8 cellular contexts compared by ENCODE assay signal in genomic region chr3:138862924-138863775, GRCh38. TPM values are rescaled to one million over a fixed set of nuclear protein-coding genes. Genes with fewer than 3 reads are reported as not detected.
DNase-seq lines count a peak whose midpoint lies in the region; ATAC-seq and TF ChIP-seq lines count a peak whose summit lies in the region.

No MANE protein-coding gene starts in this region.

- DNase-seq in activated naive CD4-positive, alpha-beta T cell treated with anti-CD3 and anti-CD28 coated beads for 36 hours: peak; percentile 22
- DNase-seq in activated naive CD4-positive, alpha-beta T cell treated with anti-CD3 and anti-CD28 coated beads, Interleukin-2, amount 10 ng/mL, durations not matched to agents 7 days and 5 days: no peak
- DNase-seq in Panc1 (ENCODE audit: low read depth, low spot score): peak; percentile 60
- no peak for DNase-seq in DMS79 treated with DMSO at 0.1 percent for 48 hours (lab: John Stamatoyannopoulos, UW)
- no peak for DNase-seq in activated T-cell treated with anti-CD3 and anti-CD28 coated beads, Interleukin-2, amount 50 U/mL, for 24 hours
- no peak for DNase-seq in tibial artery

- in situ Hi-C loops in Panc1 (cut with HindIII; ENCODE audit: low pct_unique_long_range_greater_than_20kb, low sequenced_read_pairs): no loop called here

- no peaks in the 10 kb centered on the region for H3K9me3 Mint-ChIP-seq in activated naive CD4-positive, alpha-beta T cell treated with anti-CD3 and anti-CD28 coated beads for 36 hours
- H3K9me3 Mint-ChIP-seq in activated naive CD4-positive, alpha-beta T cell treated with anti-CD3 and anti-CD28 coated beads, Interleukin-2, amount 10 ng/mL, durations not matched to agents 7 days and 5 days: no peaks in the 10 kb centered on the region
- H3K9me3 Mint-ChIP-seq in nephron: no peaks in the 10 kb centered on the region
- no peaks in the 10 kb centered on the region for H3K9me3 Mint-ChIP-seq in activated T-cell treated with anti-CD3 and anti-CD28 coated beads, Interleukin-2, amount 50 U/mL, for 24 hours

- intact Hi-C loops in activated naive CD4-positive, alpha-beta T cell treated with anti-CD3 and anti-CD28 coated beads for 36 hours (cut with micrococcal nuclease): no loop called here
- intact Hi-C loops in Panc1 (cut with micrococcal nuclease; ENCODE audit: unreplicated experiment) (no loop called here), tibial artery (cut with DNase I; ENCODE audit: low total_unique reads) (no loop called here)

- BruUV-seq in Panc1 (replicated peaks; lab: Mats Ljungman, UMichigan): no TSS peak

- peaks cover 5% of the 10 kb centered on the region for H3K4me1 Mint-ChIP-seq in activated naive CD4-positive, alpha-beta T cell treated with anti-CD3 and anti-CD28 coated beads for 36 hours (ENCODE audit: low read depth)
- peaks cover 2% of the 10 kb centered on the region for H3K4me1 Mint-ChIP-seq in activated naive CD4-positive, alpha-beta T cell treated with anti-CD3 and anti-CD28 coated beads, Interleukin-2, amount 10 ng/mL, durations not matched to agents 7 days and 5 days
- H3K4me1 Mint-ChIP-seq in nephron: peaks cover 8% of the 10 kb centered on the region
- peaks cover 10% of the 10 kb centered on the region for H3K4me1 Mint-ChIP-seq in activated T-cell treated with anti-CD3 and anti-CD28 coated beads, Interleukin-2, amount 50 U/mL, for 24 hours (ENCODE audit: low read depth)

- H3K27me3 ChIP-seq in Panc1 (ENCODE audit: control insufficient read depth, insufficient read depth, low read length) (no peaks in the 10 kb centered on the region), esophagus (ENCODE audit: control insufficient read depth in 1 of 2, insufficient read depth in 2 of 2, low read length in 2 of 2) (no peaks in the 10 kb centered on the region), tibial artery (no peaks in the 10 kb centered on the region)

- CTCF ChIA-PET in activated naive CD4-positive, alpha-beta T cell treated with anti-CD3 and anti-CD28 coated beads for 36 hours (lab: Charles Lee): interaction anchor here (0.6 to 1.0 kb wide), 2 partner anchors 53 to 810 kb away, joined by 3 to 4 read pairs; no protein-coding TSS in a partner anchor
- CTCF ChIA-PET in activated naive CD4-positive, alpha-beta T cell treated with anti-CD3 and anti-CD28 coated beads, Interleukin-2, amount 10 ng/mL, durations not matched to agents 7 days and 5 days (lab: Charles Lee): no interaction called here
- CTCF ChIA-PET in Panc1 (lab: Charles Lee): interaction anchor here (0.6 to 1.0 kb wide), 2 partner anchors 22 to 53 kb away, joined by 3 to 7 read pairs; no protein-coding TSS in a partner anchor

- no peak overlapping the region for H3K4me3 Mint-ChIP-seq in activated naive CD4-positive, alpha-beta T cell treated with anti-CD3 and anti-CD28 coated beads for 36 hours
- H3K4me3 Mint-ChIP-seq in activated naive CD4-positive, alpha-beta T cell treated with anti-CD3 and anti-CD28 coated beads, Interleukin-2, amount 10 ng/mL, durations not matched to agents 7 days and 5 days: no peak overlapping the region
- H3K4me3 Mint-ChIP-seq in nephron: no peak overlapping the region
- H3K4me3 Mint-ChIP-seq in activated T-cell treated with anti-CD3 and anti-CD28 coated beads, Interleukin-2, amount 50 U/mL, for 24 hours: no peak overlapping the region

- H3K4me3 ChIP-seq in Panc1 (ENCODE audit: low read depth in 2 of 2, low read length in 2 of 2): peak overlapping the region in 1 of 2 experiments; percentile 25; a peak in 2 of 4 replicates
- no peak overlapping the region for H3K4me3 ChIP-seq in esophagus (ENCODE audit: low read depth in 1 of 2, low read length in 2 of 2)
- H3K4me3 ChIP-seq in tibial artery: no peak overlapping the region

- TF ChIP-seq CTCF in Panc1 (IDR thresholded peaks at IDR 0.05): no peak
- TF ChIP-seq CTCF in nephron (IDR thresholded peaks at IDR 0.05; ENCODE audit: unreplicated experiment in 3 of 3): no peak
- no peak for TF ChIP-seq CTCF in tibial artery (IDR thresholded peaks at IDR 0.05)

- peak; percentile 85 for ATAC-seq in Panc1

- H3K4me1 ChIP-seq in Panc1 (ENCODE audit: control insufficient read depth, insufficient read depth, low read length) (peaks cover 27% of the 10 kb centered on the region), esophagus (ENCODE audit: control insufficient read depth in 2 of 2, insufficient read depth in 2 of 2, low read length in 1 of 2) (peaks cover 0 to 8% of the 10 kb centered on the region in 2 donors), tibial artery (peaks cover 0 to 16% (median 3%) of the 10 kb centered on the region in 4 donors)

- H3K27ac ChIP-seq in Panc1 (ENCODE audit: low read length) (peak overlapping the region; percentile 84), esophagus (ENCODE audit: low read depth in 2 of 2, low read length in 1 of 2) (peak overlapping the region; percentile 97), tibial artery (no peak overlapping the region)

- no peaks in the 10 kb centered on the region for H3K27me3 Mint-ChIP-seq in activated naive CD4-positive, alpha-beta T cell treated with anti-CD3 and anti-CD28 coated beads for 36 hours (ENCODE audit: low read depth)
- peaks cover 14% of the 10 kb centered on the region for H3K27me3 Mint-ChIP-seq in activated naive CD4-positive, alpha-beta T cell treated with anti-CD3 and anti-CD28 coated beads, Interleukin-2, amount 10 ng/mL, durations not matched to agents 7 days and 5 days
- peaks cover 6% of the 10 kb centered on the region for H3K27me3 Mint-ChIP-seq in nephron (ENCODE audit: low read depth)
- no peaks in the 10 kb centered on the region for H3K27me3 Mint-ChIP-seq in activated T-cell treated with anti-CD3 and anti-CD28 coated beads, Interleukin-2, amount 50 U/mL, for 24 hours

- H3K36me3 ChIP-seq in Panc1 (ENCODE audit: control insufficient read depth, insufficient read depth, low read length) (no peaks in the 10 kb centered on the region), esophagus (ENCODE audit: control insufficient read depth in 2 of 2, insufficient read depth in 2 of 2, low read length in 1 of 2) (no peaks in the 10 kb centered on the region), tibial artery (no peaks in the 10 kb centered on the region)

- H3K9me3 ChIP-seq in Panc1 (ENCODE audit: control insufficient read depth, insufficient read depth, low read depth, low read length): no peaks in the 10 kb centered on the region
- no peaks in the 10 kb centered on the region for H3K9me3 ChIP-seq in esophagus (ENCODE audit: control insufficient read depth in 2 of 2, insufficient read depth in 1 of 2, low read depth in 1 of 2, low read length in 1 of 2)
- no peaks in the 10 kb centered on the region for H3K9me3 ChIP-seq in tibial artery

- 21 to 27% methylated on average over 11 of the region's 11 CpGs for WGBS in esophagus, 2 donors

- POLR2A ChIA-PET in Panc1 (lab: Charles Lee): no interaction called here

- H3K36me3 Mint-ChIP-seq in activated naive CD4-positive, alpha-beta T cell treated with anti-CD3 and anti-CD28 coated beads for 36 hours (ENCODE audit: low read depth): no peaks in the 10 kb centered on the region
- H3K36me3 Mint-ChIP-seq in activated naive CD4-positive, alpha-beta T cell treated with anti-CD3 and anti-CD28 coated beads, Interleukin-2, amount 10 ng/mL, durations not matched to agents 7 days and 5 days: no peaks in the 10 kb centered on the region
- no peaks in the 10 kb centered on the region for H3K36me3 Mint-ChIP-seq in nephron (ENCODE audit: low read depth)
- H3K36me3 Mint-ChIP-seq in activated T-cell treated with anti-CD3 and anti-CD28 coated beads, Interleukin-2, amount 50 U/mL, for 24 hours (ENCODE audit: low read depth): no peaks in the 10 kb centered on the region

- no peak overlapping the region for H3K27ac Mint-ChIP-seq in activated naive CD4-positive, alpha-beta T cell treated with anti-CD3 and anti-CD28 coated beads for 36 hours
- H3K27ac Mint-ChIP-seq in activated naive CD4-positive, alpha-beta T cell treated with anti-CD3 and anti-CD28 coated beads, Interleukin-2, amount 10 ng/mL, durations not matched to agents 7 days and 5 days: no peak overlapping the region
- peak overlapping the region; percentile 71 to 91 (median 89) for H3K27ac Mint-ChIP-seq in nephron
- no peak overlapping the region for H3K27ac Mint-ChIP-seq in activated T-cell treated with anti-CD3 and anti-CD28 coated beads, Interleukin-2, amount 50 U/mL, for 24 hours

RNA-seq across cellular contexts. Expression of gene PIK3CB, which starts 28.4 kb away (rescaled TPM):
- 10 to 100 TPM; 19.2 to 20.6 TPM for total RNA-seq in activated naive CD4-positive, alpha-beta T cell treated with anti-CD3 and anti-CD28 coated beads for 36 hours
- 73.9 TPM for total RNA-seq in Panc1 (2021; ENCODE audit: unreplicated experiment)
- polyA plus RNA-seq in Panc1 (2012; ENCODE audit: insufficient read length): 60.1 TPM
- polyA plus RNA-seq in esophagus: 10 to 100 TPM in 1 of 2 donors, 1 to 10 TPM in 1; 7.5 to 10.6 TPM

Comparison
In these comparisons a context has a peak if more than half of its experiments do, and no peak if none do; other contexts are left out.
1. DNase-seq: peak in activated naive CD4-positive, alpha-beta T cell treated with anti-CD3 and anti-CD28 coated beads for 36 hours (single experiment) and Panc1 (single experiment); none in activated naive CD4-positive, alpha-beta T cell treated with anti-CD3 and anti-CD28 coated beads, Interleukin-2, amount 10 ng/mL, durations not matched to agents 7 days and 5 days (single experiment), DMS79 treated with DMSO at 0.1 percent for 48 hours (single experiment), activated T-cell treated with anti-CD3 and anti-CD28 coated beads, Interleukin-2, amount 50 U/mL, for 24 hours (single experiment) and tibial artery (0 of 2).
2. H3K27ac Mint-ChIP-seq: peak in nephron (3 of 3); none in activated naive CD4-positive, alpha-beta T cell treated with anti-CD3 and anti-CD28 coated beads for 36 hours (single experiment), activated naive CD4-positive, alpha-beta T cell treated with anti-CD3 and anti-CD28 coated beads, Interleukin-2, amount 10 ng/mL, durations not matched to agents 7 days and 5 days (single experiment) and activated T-cell treated with anti-CD3 and anti-CD28 coated beads, Interleukin-2, amount 50 U/mL, for 24 hours (single experiment).
3. H3K27ac ChIP-seq: peak in Panc1 (single experiment) and esophagus (2 of 2); none in tibial artery (0 of 2).